ENCODE assay signal across 8 cellular contexts in the genomic region with DNA sequence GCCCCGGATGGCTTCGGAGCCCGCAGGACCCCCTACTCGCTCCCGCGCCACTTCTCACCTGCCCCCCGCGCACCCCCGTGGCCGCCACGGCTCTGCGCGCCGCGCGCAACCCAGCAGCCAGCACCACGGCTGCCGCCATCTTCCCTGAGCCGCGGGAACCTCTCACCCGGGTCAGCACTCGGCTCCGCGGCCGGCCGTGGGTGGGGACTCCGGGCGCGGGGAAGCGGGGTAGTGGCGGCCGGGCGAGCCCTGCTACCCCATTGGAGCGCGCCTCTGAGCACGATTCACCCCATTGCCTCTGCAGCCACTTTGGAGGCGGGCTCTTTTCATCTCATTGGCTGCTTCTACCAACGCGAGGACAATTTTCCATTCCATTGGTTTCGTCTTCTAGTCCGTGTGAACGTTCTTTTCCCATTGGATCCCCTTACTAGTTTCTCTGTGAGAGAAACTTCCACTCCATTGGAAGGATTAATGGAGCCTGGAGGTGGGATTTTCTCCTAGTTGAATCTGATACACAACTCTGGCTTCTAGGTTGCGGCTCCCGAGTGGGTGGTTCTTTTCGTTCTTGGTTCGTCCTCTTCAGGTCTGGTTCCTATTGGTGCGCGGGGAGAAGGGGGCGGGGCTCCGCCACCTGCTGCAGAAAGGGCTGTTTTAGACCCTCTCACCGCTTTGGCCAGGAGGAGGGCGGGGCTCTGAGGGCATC. TPM values are rescaled to one million over a fixed set of nuclear protein-coding genes. Genes with fewer than 3 reads are reported as not detected.
DNase-seq lines count a peak whose midpoint lies in the region; ATAC-seq and TF ChIP-seq lines count a peak whose summit lies in the region.

A gene (minus strand): TSS at position 202 of the 703 bp plus-strand sequence. CDS start 63 bp downstream, at position 139.

- no peaks in the 10 kb centered on the region for H3K36me3 ChIP-seq in neuron (ENCODE audit: insufficient read depth, low read length)
- H3K36me3 ChIP-seq in subcutaneous abdominal adipose tissue (ENCODE audit: control insufficient read depth in 5 of 5, insufficient read depth in 5 of 5, low read length in 5 of 5) = peaks cover 0 to 3% (median 1%) of the 10 kb centered on the region in 5 donors

- CTCF ChIA-PET in HEK293T (lab: Yijun Ruan, JAX) = interaction anchor here (1.3 kb wide), 1 partner anchor 88 kb away, joined by 3 read pairs; no protein-coding TSS in a partner anchor

- TF ChIP-seq CTCF in foreskin keratinocyte (conservative IDR thresholded peaks at IDR 0.05) = no peak

- H3K4me3 ChIP-seq in neuron (ENCODE audit: low read length) = peak within 1 kb of the TSS; percentile 72
- H3K4me3 ChIP-seq in subcutaneous abdominal adipose tissue (ENCODE audit: low read depth in 1 of 5, low read length in 5 of 5) = peak within 1 kb of the TSS; percentile 75 to 89 (median 85)

- H3K9me3 ChIP-seq in neuron (ENCODE audit: low read length) (no peaks in the 10 kb centered on the region), subcutaneous abdominal adipose tissue (ENCODE audit: control insufficient read depth in 5 of 5, low read length in 5 of 5) (peaks cover 0 to 2% (median 0%) of the 10 kb centered on the region in 5 donors)

- in situ Hi-C loops in SK-MEL-5 (cut with HindIII; ENCODE audit: low pct_unique_long_range_greater_than_20kb, low sequenced_read_pairs) = no loop called here

- peak within 1 kb of the TSS; percentile 94 for H2AFZ ChIP-seq in neuron (ENCODE audit: low read depth, low read length)

- peak; percentile 87 for ATAC-seq in foreskin keratinocyte

- H3K27me3 ChIP-seq in foreskin keratinocyte (no peaks in the 10 kb centered on the region), neuron (ENCODE audit: insufficient read depth, low read length) (no peaks in the 10 kb centered on the region), subcutaneous abdominal adipose tissue (ENCODE audit: control insufficient read depth in 5 of 5, insufficient read depth in 4 of 5, low read length in 5 of 5) (peaks cover 0 to 5% (median 0%) of the 10 kb centered on the region in 5 donors)

- H3K9ac ChIP-seq in subcutaneous abdominal adipose tissue (ENCODE audit: low read length in 5 of 5) = peak within 1 kb of the TSS; percentile 84 to 99 (median 94)

- POLR2A ChIA-PET in HEK293T (lab: Yijun Ruan, JAX) = interaction anchor here (0.8 to 2.0 kb wide), 14 partner anchors 10 to 375 kb away, joined by 3 to 9 read pairs (median 4); a partner anchor contains a TSS

- H3K27ac ChIP-seq in foreskin keratinocyte (peak within 1 kb of the TSS; percentile 1), subcutaneous abdominal adipose tissue (ENCODE audit: low read depth, low read length) (peak within 1 kb of the TSS; percentile 93)

- peak; percentile 95 for DNase-seq in GF-D8 (lab: John Stamatoyannopoulos, UW)
- peak; percentile 91 for DNase-seq in HEK293T (ENCODE audit: extremely low spot score)
- DNase-seq in MV-4-11 (lab: John Stamatoyannopoulos, UW) = peak; percentile 98
- peak; percentile 98 for DNase-seq in SK-MEL-5 (ENCODE audit: low read depth, low spot score)
- peak; percentile 98 for DNase-seq in activated naive CD4-positive, alpha-beta T cell treated with Interleukin-2 at 50 U/mL for 16 hours
- DNase-seq in foreskin keratinocyte = peak; percentile 99

- no peaks in the 10 kb centered on the region for H3K4me1 ChIP-seq in foreskin keratinocyte
- peaks cover 18% of the 10 kb centered on the region for H3K4me1 ChIP-seq in neuron (ENCODE audit: insufficient read depth, low read length)
- peaks cover 14 to 42% (median 39%) of the 10 kb centered on the region in 5 donors for H3K4me1 ChIP-seq in subcutaneous abdominal adipose tissue (ENCODE audit: control insufficient read depth in 5 of 5, insufficient read depth in 5 of 5, low read length in 5 of 5)

TF ChIP-seq in HEK293T, 16 proteins besides CTCF, POLR2A, EP300 and RAD21:
- TF ChIP-seq BHLHE40 (IDR thresholded peaks at IDR 0.05; ENCODE audit: borderline replicate concordance) = no peak
- no peak for TF ChIP-seq NFRKB (IDR thresholded peaks at IDR 0.05)
- TF ChIP-seq ARNT (IDR thresholded peaks at IDR 0.05) = no peak
- no peak for TF ChIP-seq SUZ12 (IDR thresholded peaks at IDR 0.05)
- no peak; the same call in 1 of the 2 replicates for TF ChIP-seq ELF4 (IDR thresholded peaks at IDR 0.05)
- TF ChIP-seq FOXK2 (IDR thresholded peaks at IDR 0.05) = no peak
- TF ChIP-seq L3MBTL2 (conservative IDR thresholded peaks at IDR 0.05) = no peak; the same call in 1 of the 2 replicates
- no peak for TF ChIP-seq FOXM1 (IDR thresholded peaks at IDR 0.05; ENCODE audit: borderline replicate concordance)
- TF ChIP-seq TARDBP (IDR thresholded peaks at IDR 0.05) = peak; percentile 27; the same call in 1 of the 2 replicates
- TF ChIP-seq SP1 (IDR thresholded peaks at IDR 0.05) = no peak
- TF ChIP-seq ZNF384 (IDR thresholded peaks at IDR 0.05) = no peak
- TF ChIP-seq FOXA1 (IDR thresholded peaks at IDR 0.05) = no peak
- TF ChIP-seq LEF1 (IDR thresholded peaks at IDR 0.05; ENCODE audit: borderline replicate concordance) = peak; percentile 6; the same call in 1 of the 2 replicates
- peak; percentile 92 for TF ChIP-seq HDGF (IDR thresholded peaks at IDR 0.05; ENCODE audit: borderline replicate concordance)
- TF ChIP-seq, protein P1, sequence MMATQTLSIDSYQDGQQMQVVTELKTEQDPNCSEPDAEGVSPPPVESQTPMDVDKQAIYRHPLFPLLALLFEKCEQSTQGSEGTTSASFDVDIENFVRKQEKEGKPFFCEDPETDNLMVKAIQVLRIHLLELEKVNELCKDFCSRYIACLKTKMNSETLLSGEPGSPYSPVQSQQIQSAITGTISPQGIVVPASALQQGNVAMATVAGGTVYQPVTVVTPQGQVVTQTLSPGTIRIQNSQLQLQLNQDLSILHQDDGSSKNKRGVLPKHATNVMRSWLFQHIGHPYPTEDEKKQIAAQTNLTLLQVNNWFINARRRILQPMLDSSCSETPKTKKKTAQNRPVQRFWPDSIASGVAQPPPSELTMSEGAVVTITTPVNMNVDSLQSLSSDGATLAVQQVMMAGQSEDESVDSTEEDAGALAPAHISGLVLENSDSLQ (IDR thresholded peaks at IDR 0.05) = no peak
- TF ChIP-seq CTBP1 (IDR thresholded peaks at IDR 0.05; ENCODE audit: borderline replicate concordance) = no peak
TF ChIP-seq in HEK293T: peak in this region for 3.

RNA-seq across cellular contexts. Expression of the gene that starts here (rescaled TPM):
- total RNA-seq in SK-MEL-5 (2014; rRNA removed; shearing (Covaris generic)) = 19.7 and 26.2 TPM in 2 replicates
- polyA plus RNA-seq in SK-MEL-5 (2015; cell fraction: cytosol; rRNA removed) = 16.9 and 33.3 TPM in 2 replicates
- polyA plus RNA-seq in SK-MEL-5 (2015; cell fraction: nucleus; rRNA removed) = 16.7 and 20.0 TPM in 2 replicates
- total RNA-seq in foreskin keratinocyte = 46.3 and 47.9 TPM in 2 replicates
- polyA plus RNA-seq in foreskin keratinocyte = 66.8 and 71.2 TPM in 2 replicates

Comparison
In these comparisons a context has a peak if more than half of its experiments do, and no peak if none do; other contexts are left out.
1. Peak in every context shown above with its lines: DNase-seq, ATAC-seq, H3K4me3 ChIP-seq and H3K27ac ChIP-seq.